36 cellular contexts compared by ENCODE assay signal in genomic region chr2:15856318-15856717, GRCh38.
"Had no signal": no experiment of that assay in that cellular context is flagged by ENCODE, and none has a peak within 500 bp of the region (broad histone marks: within the 10 kb centered on the region; RNA-seq: fewer than 3 reads in every experiment).

No MANE protein-coding gene starts in this region.

- H3K9me3 Mint-ChIP-seq: activated CD4-positive, alpha-beta memory T cell treated with anti-CD3 and anti-CD28 coated beads for 36 hours; activated CD4-positive, alpha-beta T cell treated with anti-CD3 and anti-CD28 coated beads, Interleukin-2, amount 10 ng/mL, durations not matched to agents 24 days and 14 days; activated CD8-positive, alpha-beta T cell treated with anti-CD3 and anti-CD28 coated beads for 36 hours; activated naive CD4-positive, alpha-beta T cell treated with anti-CD3 and anti-CD28 coated beads, Interleukin-2, amount 10 ng/mL, durations not matched to agents 7 days and 5 days; activated naive CD4-positive, alpha-beta T cell treated with anti-CD3 and anti-CD28 coated beads, Interleukin-2, amount 50 U/mL, for 24 hours; activated naive CD8-positive, alpha-beta T cell treated with anti-CD3 and anti-CD28 coated beads, Interleukin-2, amount 10 ng/mL, durations not matched to agents 7 days and 5 days; activated T-helper 2 cell treated with anti-CD3 and anti-CD28 coated beads, Interferon-gamma antibody, Interleukin-2, Interleukin-4, amounts not matched to agents 10 μg/mL and 5 μg/mL and 100 μg/mL, durations not matched to agents 14 hours and 24 hours and 36 hours; T-helper 1 cell treated with Interleukin-12 subunit alpha and Interleukin-12 subunit beta and Interleukin-4 antibody, amounts not matched to agents 30 μg/mL and 1 μg/mL, for 36 hours; T-helper 2 cell treated with Interferon-gamma antibody and Interleukin-4, amounts not matched to agents 5 μg/mL and 100 μg/mL, for 36 hours had no signal

- FAIRE-seq: bronchial epithelial cell, TTC549 had no signal

- H3K4me3 ChIP-seq: ascending aorta, cardiac muscle cell had no signal

- H3K27me3 ChIP-seq: ascending aorta, cardiac muscle cell had no signal

- H3K4me1 ChIP-seq: ascending aorta had no signal

- H3K27me3 Mint-ChIP-seq: activated B cell treated with CpG ODN at 0.5 μM for 24 hours; activated naive CD4-positive, alpha-beta T cell treated with anti-CD3 and anti-CD28 coated beads, Interleukin-2, amount 10 ng/mL, durations not matched to agents 7 days and 5 days; central memory CD8-positive, alpha-beta T cell had no signal

- H3K36me3 ChIP-seq: ascending aorta, cardiac muscle cell had no signal

- H3K27ac Mint-ChIP-seq: activated B cell treated with CpG ODN at 0.5 μM for 24 hours; activated CD4-positive, alpha-beta memory T cell treated with anti-CD3 and anti-CD28 coated beads for 36 hours; activated CD4-positive, alpha-beta T cell treated with anti-CD3 and anti-CD28 coated beads, Interleukin-2, amount 10 ng/mL, durations not matched to agents 24 days and 14 days; activated CD8-positive, alpha-beta T cell treated with anti-CD3 and anti-CD28 coated beads for 36 hours; activated naive CD4-positive, alpha-beta T cell treated with anti-CD3 and anti-CD28 coated beads, Interleukin-2, amount 10 ng/mL, durations not matched to agents 7 days and 5 days; activated naive CD4-positive, alpha-beta T cell treated with anti-CD3 and anti-CD28 coated beads, Interleukin-2, amount 50 U/mL, for 24 hours; activated naive CD8-positive, alpha-beta T cell; activated naive CD8-positive, alpha-beta T cell treated with anti-CD3 and anti-CD28 coated beads, Interleukin-2, amount 10 ng/mL, durations not matched to agents 7 days and 5 days; activated naive CD8-positive, alpha-beta T cell treated with anti-CD3 and anti-CD28 coated beads, Interleukin-2, amount 50 U/mL, for 24 hours; activated T-helper 2 cell treated with anti-CD3 and anti-CD28 coated beads, Interferon-gamma antibody, Interleukin-2, Interleukin-4, amounts not matched to agents 10 μg/mL and 5 μg/mL and 100 μg/mL, durations not matched to agents 14 hours and 24 hours and 36 hours; brain; T-helper 1 cell treated with Interleukin-12 subunit alpha and Interleukin-12 subunit beta and Interleukin-4 antibody, amounts not matched to agents 30 μg/mL and 1 μg/mL, for 36 hours; T-helper 2 cell treated with Interferon-gamma antibody and Interleukin-4, amounts not matched to agents 5 μg/mL and 100 μg/mL, for 36 hours had no signal

- H3K36me3 Mint-ChIP-seq: activated CD4-positive, alpha-beta memory T cell treated with anti-CD3 and anti-CD28 coated beads for 36 hours; activated naive CD4-positive, alpha-beta T cell treated with anti-CD3 and anti-CD28 coated beads, Interleukin-2, amount 10 ng/mL, durations not matched to agents 7 days and 5 days; activated naive CD4-positive, alpha-beta T cell treated with anti-CD3 and anti-CD28 coated beads, Interleukin-2, amount 50 U/mL, for 24 hours; activated naive CD8-positive, alpha-beta T cell; activated naive CD8-positive, alpha-beta T cell treated with anti-CD3 and anti-CD28 coated beads, Interleukin-2, amount 10 ng/mL, durations not matched to agents 7 days and 5 days; brain had no signal

- H3K9me3 ChIP-seq: ascending aorta had no signal

- ATAC-seq: activated CD8-positive, alpha-beta T cell treated with anti-CD3 and anti-CD28 coated beads for 36 hours; activated naive CD8-positive, alpha-beta T cell treated with anti-CD3 and anti-CD28 coated beads, Interleukin-2, amount 50 U/mL, for 24 hours had no signal

- DNase-seq: activated B cell treated with CpG ODN at 0.5 μM for 24 hours; activated CD4-positive, alpha-beta memory T cell treated with anti-CD3 and anti-CD28 coated beads for 36 hours; activated CD4-positive, alpha-beta T cell treated with anti-CD3 and anti-CD28 coated beads for 4 hours; activated CD4-positive, alpha-beta T cell treated with anti-CD3 and anti-CD28 coated beads, Interleukin-2, amount 10 ng/mL, durations not matched to agents 24 days and 14 days; activated CD4-positive, alpha-beta T cell treated with anti-CD3 and anti-CD28 coated beads, Interleukin-2, amount 50 U/mL, for 1 hour; activated CD4-positive, alpha-beta T cell treated with anti-CD3 and anti-CD28 coated beads, Interleukin-2, amount 50 U/mL, for 4 hours; activated CD4-positive, CD25-positive, alpha-beta regulatory T cell treated with anti-CD3 and anti-CD28 coated beads, Interleukin-2, amount 50 U/mL, for 72 hours; activated CD8-positive, alpha-beta memory T cell treated with anti-CD3 and anti-CD28 coated beads, Interleukin-2, amount 50 U/mL, for 4 hours; activated CD8-positive, alpha-beta T cell treated with anti-CD3 and anti-CD28 coated beads for 36 hours; activated effector memory CD4-positive, alpha-beta T cell treated with Interleukin-2 at 50 U/mL for 16 hours; activated gamma-delta T cell; activated naive CD4-positive, alpha-beta T cell treated with anti-CD3 and anti-CD28 coated beads, Interleukin-2, amount 10 ng/mL, durations not matched to agents 7 days and 5 days; activated naive CD4-positive, alpha-beta T cell treated with Interleukin-2 at 50 U/mL for 16 hours; activated naive CD8-positive, alpha-beta T cell treated with anti-CD3 and anti-CD28 coated beads, Interleukin-2, amount 10 ng/mL, durations not matched to agents 7 days and 5 days; activated naive CD8-positive, alpha-beta T cell treated with anti-CD3 and anti-CD28 coated beads, Interleukin-2, amount 50 U/mL, for 24 hours; activated T-cell treated with anti-CD3 and anti-CD28 coated beads for 4 hours; activated T-cell treated with anti-CD3 and anti-CD28 coated beads, Interleukin-2, amount 50 U/mL, for 1 hour; activated T-cell treated with anti-CD3 and anti-CD28 coated beads, Interleukin-2, amount 50 U/mL, for 48 hours; amygdala; anterior cingulate cortex; caudate nucleus; cerebellar nuclear complex; T-helper 2 cell; T-helper 9 cell had no signal

- H3K27ac ChIP-seq: ascending aorta, cardiac muscle cell, VCaP had no signal

- H3K4me3 Mint-ChIP-seq: activated B cell treated with CpG ODN at 0.5 μM for 24 hours; activated CD4-positive, alpha-beta memory T cell treated with anti-CD3 and anti-CD28 coated beads for 36 hours; activated CD4-positive, alpha-beta T cell treated with anti-CD3 and anti-CD28 coated beads, Interleukin-2, amount 10 ng/mL, durations not matched to agents 24 days and 14 days; activated CD8-positive, alpha-beta T cell treated with anti-CD3 and anti-CD28 coated beads for 36 hours; activated naive CD4-positive, alpha-beta T cell treated with anti-CD3 and anti-CD28 coated beads, Interleukin-2, amount 10 ng/mL, durations not matched to agents 7 days and 5 days; activated naive CD4-positive, alpha-beta T cell treated with anti-CD3 and anti-CD28 coated beads, Interleukin-2, amount 50 U/mL, for 24 hours; activated naive CD8-positive, alpha-beta T cell; activated naive CD8-positive, alpha-beta T cell treated with anti-CD3 and anti-CD28 coated beads, Interleukin-2, amount 10 ng/mL, durations not matched to agents 7 days and 5 days; activated naive CD8-positive, alpha-beta T cell treated with anti-CD3 and anti-CD28 coated beads, Interleukin-2, amount 50 U/mL, for 24 hours; brain; central memory CD8-positive, alpha-beta T cell; T-helper 1 cell treated with Interleukin-12 subunit alpha and Interleukin-12 subunit beta and Interleukin-4 antibody, amounts not matched to agents 30 μg/mL and 1 μg/mL, for 36 hours; T-helper 2 cell treated with Interferon-gamma antibody and Interleukin-4, amounts not matched to agents 5 μg/mL and 100 μg/mL, for 36 hours had no signal

- H3K4me1 Mint-ChIP-seq: activated B cell treated with CpG ODN at 0.5 μM for 24 hours; activated CD4-positive, alpha-beta T cell treated with anti-CD3 and anti-CD28 coated beads, Interleukin-2, amount 10 ng/mL, durations not matched to agents 24 days and 14 days; activated naive CD4-positive, alpha-beta T cell treated with anti-CD3 and anti-CD28 coated beads, Interleukin-2, amount 10 ng/mL, durations not matched to agents 7 days and 5 days; activated naive CD4-positive, alpha-beta T cell treated with anti-CD3 and anti-CD28 coated beads, Interleukin-2, amount 50 U/mL, for 24 hours; activated naive CD8-positive, alpha-beta T cell treated with anti-CD3 and anti-CD28 coated beads, Interleukin-2, amount 10 ng/mL, durations not matched to agents 7 days and 5 days; activated naive CD8-positive, alpha-beta T cell treated with anti-CD3 and anti-CD28 coated beads, Interleukin-2, amount 50 U/mL, for 24 hours; central memory CD8-positive, alpha-beta T cell had no signal
